In genomic region chr13:110519506-110519905, GRCh38 we compare ENCODE assay signal across 1 cellular context.
TF ChIP-seq lines count a peak whose summit lies in the region.

No MANE protein-coding gene starts in this region.

TF ChIP-seq in GM23338, 12 proteins besides CTCF, POLR2A, EP300 and RAD21 (continued from another document):
- TF ChIP-seq, protein P1, sequence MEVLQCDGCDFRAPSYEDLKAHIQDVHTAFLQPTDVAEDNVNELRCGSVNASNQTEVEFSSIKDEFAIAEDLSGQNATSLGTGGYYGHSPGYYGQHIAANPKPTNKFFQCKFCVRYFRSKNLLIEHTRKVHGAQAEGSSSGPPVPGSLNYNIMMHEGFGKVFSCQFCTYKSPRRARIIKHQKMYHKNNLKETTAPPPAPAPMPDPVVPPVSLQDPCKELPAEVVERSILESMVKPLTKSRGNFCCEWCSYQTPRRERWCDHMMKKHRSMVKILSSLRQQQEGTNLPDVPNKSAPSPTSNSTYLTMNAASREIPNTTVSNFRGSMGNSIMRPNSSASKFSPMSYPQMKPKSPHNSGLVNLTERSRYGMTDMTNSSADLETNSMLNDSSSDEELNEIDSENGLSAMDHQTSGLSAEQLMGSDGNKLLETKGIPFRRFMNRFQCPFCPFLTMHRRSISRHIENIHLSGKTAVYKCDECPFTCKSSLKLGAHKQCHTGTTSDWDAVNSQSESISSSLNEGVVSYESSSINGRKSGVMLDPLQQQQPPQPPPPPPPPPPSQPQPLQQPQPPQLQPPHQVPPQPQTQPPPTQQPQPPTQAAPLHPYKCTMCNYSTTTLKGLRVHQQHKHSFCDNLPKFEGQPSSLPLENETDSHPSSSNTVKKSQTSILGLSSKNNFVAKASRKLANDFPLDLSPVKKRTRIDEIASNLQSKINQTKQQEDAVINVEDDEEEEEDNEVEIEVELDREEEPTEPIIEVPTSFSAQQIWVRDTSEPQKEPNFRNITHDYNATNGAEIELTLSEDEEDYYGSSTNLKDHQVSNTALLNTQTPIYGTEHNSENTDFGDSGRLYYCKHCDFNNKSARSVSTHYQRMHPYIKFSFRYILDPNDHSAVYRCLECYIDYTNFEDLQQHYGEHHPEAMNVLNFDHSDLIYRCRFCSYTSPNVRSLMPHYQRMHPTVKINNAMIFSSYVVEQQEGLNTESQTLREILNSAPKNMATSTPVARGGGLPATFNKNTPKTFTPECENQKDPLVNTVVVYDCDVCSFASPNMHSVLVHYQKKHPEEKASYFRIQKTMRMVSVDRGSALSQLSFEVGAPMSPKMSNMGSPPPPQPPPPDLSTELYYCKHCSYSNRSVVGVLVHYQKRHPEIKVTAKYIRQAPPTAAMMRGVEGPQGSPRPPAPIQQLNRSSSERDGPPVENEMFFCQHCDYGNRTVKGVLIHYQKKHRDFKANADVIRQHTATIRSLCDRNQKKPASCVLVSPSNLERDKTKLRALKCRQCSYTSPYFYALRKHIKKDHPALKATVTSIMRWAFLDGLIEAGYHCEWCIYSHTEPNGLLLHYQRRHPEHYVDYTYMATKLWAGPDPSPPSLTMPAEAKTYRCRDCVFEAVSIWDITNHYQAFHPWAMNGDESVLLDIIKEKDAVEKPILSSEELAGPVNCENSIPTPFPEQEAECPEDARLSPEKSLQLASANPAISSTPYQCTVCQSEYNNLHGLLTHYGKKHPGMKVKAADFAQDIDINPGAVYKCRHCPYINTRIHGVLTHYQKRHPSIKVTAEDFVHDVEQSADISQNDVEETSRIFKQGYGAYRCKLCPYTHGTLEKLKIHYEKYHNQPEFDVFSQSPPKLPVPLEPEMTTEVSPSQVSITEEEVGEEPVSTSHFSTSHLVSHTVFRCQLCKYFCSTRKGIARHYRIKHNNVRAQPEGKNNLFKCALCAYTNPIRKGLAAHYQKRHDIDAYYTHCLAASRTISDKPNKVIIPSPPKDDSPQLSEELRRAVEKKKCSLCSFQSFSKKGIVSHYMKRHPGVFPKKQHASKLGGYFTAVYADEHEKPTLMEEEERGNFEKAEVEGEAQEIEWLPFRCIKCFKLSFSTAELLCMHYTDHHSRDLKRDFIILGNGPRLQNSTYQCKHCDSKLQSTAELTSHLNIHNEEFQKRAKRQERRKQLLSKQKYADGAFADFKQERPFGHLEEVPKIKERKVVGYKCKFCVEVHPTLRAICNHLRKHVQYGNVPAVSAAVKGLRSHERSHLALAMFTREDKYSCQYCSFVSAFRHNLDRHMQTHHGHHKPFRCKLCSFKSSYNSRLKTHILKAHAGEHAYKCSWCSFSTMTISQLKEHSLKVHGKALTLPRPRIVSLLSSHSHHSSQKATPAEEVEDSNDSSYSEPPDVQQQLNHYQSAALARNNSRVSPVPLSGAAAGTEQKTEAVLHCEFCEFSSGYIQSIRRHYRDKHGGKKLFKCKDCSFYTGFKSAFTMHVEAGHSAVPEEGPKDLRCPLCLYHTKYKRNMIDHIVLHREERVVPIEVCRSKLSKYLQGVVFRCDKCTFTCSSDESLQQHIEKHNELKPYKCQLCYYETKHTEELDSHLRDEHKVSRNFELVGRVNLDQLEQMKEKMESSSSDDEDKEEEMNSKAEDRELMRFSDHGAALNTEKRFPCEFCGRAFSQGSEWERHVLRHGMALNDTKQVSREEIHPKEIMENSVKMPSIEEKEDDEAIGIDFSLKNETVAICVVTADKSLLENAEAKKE (CRISPR knock-in tag; IDR thresholded peaks at IDR 0.05): no peak
